ENCODE assay signal across 21 cellular contexts in the genomic region with DNA sequence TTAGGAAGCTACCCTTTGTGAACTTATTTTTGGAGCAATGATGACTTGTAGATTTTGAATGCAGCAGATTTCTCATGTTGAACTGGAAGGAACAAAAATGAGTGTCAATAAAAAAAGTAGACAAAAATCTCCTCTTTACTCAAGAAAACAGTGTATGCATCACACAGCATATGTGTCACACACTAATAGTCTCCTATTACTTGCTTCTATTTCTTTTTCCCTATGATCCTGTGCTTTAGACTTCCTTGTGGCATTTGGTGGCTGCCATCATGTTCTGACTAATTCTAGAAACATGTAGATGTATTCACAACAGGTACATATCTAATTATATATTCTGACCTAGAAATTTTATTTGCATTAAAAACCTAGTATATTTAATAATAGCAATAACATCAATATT. TPM values are rescaled to one million over a fixed set of nuclear protein-coding genes. Genes with fewer than 3 reads are reported as not detected.
DNase-seq lines count a peak whose midpoint lies in the region; TF ChIP-seq lines count a peak whose summit lies in the region.
"Had no signal": no experiment of that assay in that cellular context is flagged by ENCODE, and none has a peak within 500 bp of the region (broad histone marks: within the 10 kb centered on the region; RNA-seq: fewer than 3 reads in every experiment).

No MANE protein-coding gene starts in this region.

- peaks cover 29% of the 10 kb centered on the region for H3K4me1 ChIP-seq in adipocyte (ENCODE audit: control insufficient read depth, insufficient read depth, low read length)

- H3K36me3 Mint-ChIP-seq in CD14-positive monocyte (peaks cover 10 to 16% of the 10 kb centered on the region in 2 donors), HFFc6 (ENCODE audit: low read depth) (peaks cover 12% of the 10 kb centered on the region), osteocyte (ENCODE audit: unreplicated experiment) (peaks cover 4% of the 10 kb centered on the region)

- CTCF ChIA-PET in RWPE1 (lab: Yijun Ruan, JAX): no interaction called here

- DNase-seq in CD14-positive monocyte (ENCODE audit: low spot score) (no peak), HFFc6 (peak; percentile 51), adipocyte (ENCODE audit: low read depth) (no peak), osteocyte (ENCODE audit: extremely low spot score, unreplicated experiment) (no peak), GM10266 (ENCODE audit: extremely low spot score) (no peak), inferior parietal cortex (ENCODE audit: extremely low spot score) (no peak), RWPE1 (ENCODE audit: low spot score) (no peak)
- DNase-seq: activated CD4-positive, alpha-beta T cell treated with anti-CD3 and anti-CD28 coated beads, Interleukin-2, amount 50 U/mL, for 1 hour; activated gamma-delta T cell treated with Interleukin-2 at 50 U/mL for 16 hours; central memory CD4-positive, alpha-beta T cell; DND-41; effector CD4-positive, alpha-beta T cell; mesendoderm; naive thymus-derived CD8-positive, alpha-beta T cell; NCI-H1436 treated with DMSO at 0.1 percent for 48 hours; NCI-H2171 treated with DMSO at 0.1 percent for 48 hours; SHP77 treated with DMSO at 0.1 percent for 48 hours; sigmoid colon; stimulated activated CD4-positive, alpha-beta T cell treated with anti-CD3 and anti-CD28 coated beads, Interleukin-1b, Interleukin-23, amount 100 ng/mL, for 48 hours; stimulated activated naive B cell treated with anti-CD40 and anti-IgM and Interleukin-4, amounts not matched to agents 10 μg/mL and 1 μg/mL and 100 μg/mL, for 72 hours; T-helper 1 cell had no signal

- H3K4me1 Mint-ChIP-seq in CD14-positive monocyte (peaks cover 74% of the 10 kb centered on the region), HFFc6 (ENCODE audit: low read depth) (peaks cover 49% of the 10 kb centered on the region), osteocyte (ENCODE audit: unreplicated experiment) (peaks cover 33% of the 10 kb centered on the region)

- POLR2A ChIA-PET in RWPE1 (lab: Yijun Ruan, JAX; ENCODE audit: low non-redundant PET): no interaction called here

- intact Hi-C loops in CD14-positive monocyte (cut with micrococcal nuclease): no loop called here

- no peak overlapping the region for H3K27ac ChIP-seq in RWPE1
- H3K27ac ChIP-seq: sigmoid colon had no signal

- H3K9me3 Mint-ChIP-seq in CD14-positive monocyte: no peaks in the 10 kb centered on the region
- H3K9me3 Mint-ChIP-seq in HFFc6: no peaks in the 10 kb centered on the region
- H3K9me3 Mint-ChIP-seq in osteocyte (ENCODE audit: unreplicated experiment): no peaks in the 10 kb centered on the region
- H3K9me3 Mint-ChIP-seq: naive thymus-derived CD8-positive, alpha-beta T cell had no signal

- H3K27me3 Mint-ChIP-seq in CD14-positive monocyte (ENCODE audit: low read depth in 3 of 3) (no peaks in the 10 kb centered on the region), HFFc6 (ENCODE audit: insufficient read depth) (no peaks in the 10 kb centered on the region), osteocyte (ENCODE audit: unreplicated experiment) (no peaks in the 10 kb centered on the region)
- H3K27me3 Mint-ChIP-seq: naive thymus-derived CD8-positive, alpha-beta T cell; stimulated activated naive B cell treated with anti-CD40 and anti-IgM and Interleukin-4, amounts not matched to agents 10 μg/mL and 1 μg/mL and 100 μg/mL, for 72 hours had no signal

- H3K9ac ChIP-seq in adipocyte (ENCODE audit: low read length): no peak overlapping the region

- H3K9me3 ChIP-seq in adipocyte (ENCODE audit: control insufficient read depth, low read length): no peaks in the 10 kb centered on the region
- H3K9me3 ChIP-seq: sigmoid colon had no signal

- peaks cover 3% of the 10 kb centered on the region for H3K36me3 ChIP-seq in adipocyte (ENCODE audit: control insufficient read depth, insufficient read depth, low read length, severe bottlenecking)
- H3K36me3 ChIP-seq: sigmoid colon had no signal

- H3K27ac Mint-ChIP-seq in CD14-positive monocyte (peak overlapping the region; percentile 74 to 90 (median 82)), HFFc6 (peak overlapping the region; percentile 78), osteocyte (ENCODE audit: unreplicated experiment) (peak overlapping the region; percentile 71)

- H3K27me3 ChIP-seq in adipocyte (replicated peaks; ENCODE audit: control insufficient read depth, insufficient read depth, low read length): no peaks in the 10 kb centered on the region
- H3K27me3 ChIP-seq: sigmoid colon had no signal

- TF ChIP-seq CTCF in CD14-positive monocyte (IDR thresholded peaks at IDR 0.05) (no peak), HFFc6 (IDR thresholded peaks at IDR 0.05) (no peak), osteocyte (IDR thresholded peaks at IDR 0.05) (no peak), GM10266 (IDR thresholded peaks at IDR 0.05; ENCODE audit: control insufficient read depth, insufficient read depth, low read depth, missing control alignments) (no peak), RWPE1 (conservative IDR thresholded peaks at IDR 0.05; ENCODE audit: low read depth) (no peak)

- peak overlapping the region in 1 of 2 donors; percentile 24 for H3K4me3 Mint-ChIP-seq in CD14-positive monocyte
- H3K4me3 Mint-ChIP-seq in HFFc6: no peak overlapping the region; the same call in 1 of the 2 replicates
- no peak overlapping the region for H3K4me3 Mint-ChIP-seq in osteocyte (ENCODE audit: unreplicated experiment)
- H3K4me3 Mint-ChIP-seq: stimulated activated naive B cell treated with anti-CD40 and anti-IgM and Interleukin-4, amounts not matched to agents 10 μg/mL and 1 μg/mL and 100 μg/mL, for 72 hours had no signal

- peak overlapping the region; percentile 23 for H3K4me3 ChIP-seq in adipocyte (ENCODE audit: low read length)
- H3K4me3 ChIP-seq: sigmoid colon had no signal

RNA-seq across cellular contexts. Expression of a gene that starts 14.3 kb away (rescaled TPM):
- polyA plus RNA-seq in CD14-positive monocyte: 1 to 10 TPM; 3.8 to 7.8 TPM
- 10 to 100 TPM; 21.9 to 28.2 (median 23.3) TPM for total RNA-seq in HFFc6 (2021; fragmentation: NEBNext Ultra II Directional; extraction: Animal tissue kit (Norgen Biotek cat#: 25700))
- total RNA-seq in osteocyte: 32.9 and 33.6 TPM in 2 replicates
